Comparison of ENCODE assay signal across 16 cellular contexts in genomic region chr11:121422675-121423074, GRCh38. TPM values are rescaled to one million over a fixed set of nuclear protein-coding genes. Genes with fewer than 3 reads are reported as not detected.
DNase-seq lines count a peak whose midpoint lies in the region; ATAC-seq, FAIRE-seq and TF ChIP-seq lines count a peak whose summit lies in the region.
"Had no signal": no experiment of that assay in that cellular context is flagged by ENCODE, and none has a peak within 500 bp of the region (broad histone marks: within the 10 kb centered on the region; RNA-seq: fewer than 3 reads in every experiment).

No MANE protein-coding gene starts in this region.

- peak overlapping the region; percentile 40 for H3K4me3 Mint-ChIP-seq in activated T-helper 17 cell treated with anti-CD3 and anti-CD28 coated beads, Interleukin-2, amount 50 U/mL, for 72 hours
- H3K4me3 Mint-ChIP-seq in osteocyte (ENCODE audit: unreplicated experiment) = no peak overlapping the region
- H3K4me3 Mint-ChIP-seq: activated naive CD8-positive, alpha-beta T cell had no signal

- H3K9me3 ChIP-seq in lower lobe of right lung = no peaks in the 10 kb centered on the region
- H3K9me3 ChIP-seq: Caco-2 had no signal

- H3K36me3 ChIP-seq in lower lobe of right lung = no peaks in the 10 kb centered on the region

- no peaks in the 10 kb centered on the region for H3K36me3 Mint-ChIP-seq in activated T-helper 17 cell treated with anti-CD3 and anti-CD28 coated beads, Interleukin-2, amount 50 U/mL, for 72 hours (ENCODE audit: low read depth)
- no peaks in the 10 kb centered on the region for H3K36me3 Mint-ChIP-seq in osteocyte (ENCODE audit: unreplicated experiment)

- peaks cover 8% of the 10 kb centered on the region for H3K27me3 ChIP-seq in lower lobe of right lung (ENCODE audit: low read depth)

- H3K27ac ChIP-seq in lower lobe of right lung = no peak overlapping the region
- H3K27ac ChIP-seq: skin epidermis had no signal

- H3K9me3 Mint-ChIP-seq in activated T-helper 17 cell treated with anti-CD3 and anti-CD28 coated beads, Interleukin-2, amount 50 U/mL, for 72 hours = no peaks in the 10 kb centered on the region
- H3K9me3 Mint-ChIP-seq in osteocyte (ENCODE audit: unreplicated experiment) = no peaks in the 10 kb centered on the region

- ATAC-seq in HG03354 (IDR thresholded peaks at IDR 0.05; ENCODE audit: poor library complexity, severe bottlenecking, unreplicated experiment) = peak; percentile 35
- peak; percentile 11 for ATAC-seq in activated T-helper 17 cell treated with anti-CD3 and anti-CD28 coated beads, Interleukin-2, amount 50 U/mL, for 72 hours (replicated peaks)
- no peak for ATAC-seq in lower lobe of right lung
- ATAC-seq in HG02840 (IDR thresholded peaks at IDR 0.05; ENCODE audit: low FRiP score, unreplicated experiment) = no peak

- H3K4me3 ChIP-seq in GM12865 (ENCODE audit: low read depth, low read length) (no peak overlapping the region), lower lobe of right lung (no peak overlapping the region)
- H3K4me3 ChIP-seq: skin epidermis had no signal

- peaks cover 28% of the 10 kb centered on the region for H3K4me1 ChIP-seq in lower lobe of right lung
- H3K4me1 ChIP-seq: Caco-2 had no signal

- intact Hi-C loops in lower lobe of right lung (cut with DNase I) = no loop called here

- DNase-seq in GM12865 (ENCODE audit: low read depth) = peak; percentile 78
- no peak for DNase-seq in GM19239 (ENCODE audit: insufficient read length, low spot score)
- DNase-seq in lower lobe of right lung = no peak
- no peak for DNase-seq in osteocyte (ENCODE audit: extremely low spot score, unreplicated experiment)
- DNase-seq: Caco-2, caudate nucleus, GOT3, mesenchymal stem cell, NCI-H1092 treated with DMSO at 0.1 percent for 48 hours, nucleus accumbens had no signal

- no peaks in the 10 kb centered on the region for H3K27me3 Mint-ChIP-seq in activated T-helper 17 cell treated with anti-CD3 and anti-CD28 coated beads, Interleukin-2, amount 50 U/mL, for 72 hours
- peaks cover 38% of the 10 kb centered on the region for H3K27me3 Mint-ChIP-seq in osteocyte (ENCODE audit: unreplicated experiment)
- H3K27me3 Mint-ChIP-seq: activated naive CD8-positive, alpha-beta T cell had no signal

- H3K27ac Mint-ChIP-seq in activated T-helper 17 cell treated with anti-CD3 and anti-CD28 coated beads, Interleukin-2, amount 50 U/mL, for 72 hours = no peak overlapping the region
- H3K27ac Mint-ChIP-seq in osteocyte (ENCODE audit: unreplicated experiment) = no peak overlapping the region
- H3K27ac Mint-ChIP-seq: activated naive CD8-positive, alpha-beta T cell had no signal

- peaks cover 25% of the 10 kb centered on the region for H3K4me1 Mint-ChIP-seq in activated T-helper 17 cell treated with anti-CD3 and anti-CD28 coated beads, Interleukin-2, amount 50 U/mL, for 72 hours
- H3K4me1 Mint-ChIP-seq in osteocyte (ENCODE audit: unreplicated experiment) = peaks cover 3% of the 10 kb centered on the region

- peak; percentile 88 for FAIRE-seq in GM19239 (lab: Jason Lieb, UNC)
- FAIRE-seq: frontal cortex had no signal

- TF ChIP-seq CTCF in GM12865 (IDR thresholded peaks at IDR 0.05; ENCODE audit: insufficient read depth, low read depth, low read length, missing control alignments) = no peak
- no peak for TF ChIP-seq CTCF in lower lobe of right lung (IDR thresholded peaks at IDR 0.05)
- no peak for TF ChIP-seq CTCF in osteocyte (IDR thresholded peaks at IDR 0.05)

RNA-seq across cellular contexts. Expression of gene SORL1, which starts 29.4 kb away (rescaled TPM):
- 10 to 100 TPM; 47.1 to 98.5 TPM for total RNA-seq in activated T-helper 17 cell treated with anti-CD3 and anti-CD28 coated beads, Interleukin-2, amount 50 U/mL, for 72 hours
- total RNA-seq in lower lobe of right lung = 74.0 TPM
- 2.1 and 3.1 TPM in 2 replicates for total RNA-seq in osteocyte

Comparison
In these comparisons a context has a peak if more than half of its experiments do, and no peak if none do; other contexts are left out.
1. ATAC-seq: peak in HG03354 (single experiment) and activated T-helper 17 cell treated with anti-CD3 and anti-CD28 coated beads, Interleukin-2, amount 50 U/mL, for 72 hours (single experiment); none in lower lobe of right lung (0 of 2) and HG02840 (single experiment).
2. RNA of gene SORL1, which starts 29.4 kb away (total RNA-seq): 47.1 to 98.5 TPM in activated T-helper 17 cell treated with anti-CD3 and anti-CD28 coated beads, Interleukin-2, amount 50 U/mL, for 72 hours and 74.0 TPM in lower lobe of right lung (single experiment); 2.1 to 3.1 TPM in osteocyte; every median in the first group is over 10 times any median in the second.